8 cellular contexts compared by ENCODE assay signal in the genomic region with DNA sequence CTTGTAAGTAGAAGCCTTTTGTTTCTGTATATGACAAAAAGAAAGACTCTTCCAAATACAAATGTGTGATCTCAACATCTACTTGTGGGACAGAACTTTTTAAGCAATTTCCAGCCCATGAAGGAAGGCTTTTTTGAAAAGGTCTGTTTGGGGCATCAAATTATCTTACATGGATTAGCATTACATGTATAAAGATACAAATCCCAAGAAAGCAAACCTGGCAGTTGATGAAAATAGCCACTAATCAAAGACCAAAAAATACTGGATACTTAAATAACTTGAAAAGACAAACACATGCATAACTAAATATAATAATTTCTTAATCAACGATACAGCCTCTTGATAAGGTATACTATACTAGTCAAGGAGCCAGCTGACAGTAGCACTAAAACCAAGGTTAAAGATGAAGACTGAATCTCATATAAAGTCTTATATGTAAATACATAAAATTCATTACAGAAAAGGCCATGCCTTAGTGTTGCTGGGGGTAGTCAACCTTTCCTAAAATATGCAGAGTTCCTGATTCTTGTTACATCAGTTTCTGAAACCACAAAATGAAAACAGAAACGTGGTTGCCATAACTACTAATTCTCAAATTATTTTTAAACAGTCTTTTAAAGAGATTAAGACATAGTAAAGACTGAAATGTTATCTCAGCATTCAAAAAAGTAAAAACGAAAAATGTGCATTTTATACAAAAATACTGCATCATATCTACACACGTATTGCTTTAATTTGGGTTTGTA. TPM values are rescaled to one million over a fixed set of nuclear protein-coding genes. Genes with fewer than 3 reads are reported as not detected.
A peak's percentile ranks its signal among the peaks of the same experiment; 100 is the strongest.
DNase-seq lines count a peak whose midpoint lies in the region; ATAC-seq, FAIRE-seq and TF ChIP-seq lines count a peak whose summit lies in the region.

No MANE protein-coding gene starts in this region.

- ATAC-seq in GM18517 (IDR thresholded peaks at IDR 0.05; ENCODE audit: unreplicated experiment) = peak; percentile 38
- ATAC-seq in GM19328 (IDR thresholded peaks at IDR 0.05; ENCODE audit: unreplicated experiment) = no peak

- no peak overlapping the region for H2AFZ ChIP-seq in keratinocyte (ENCODE audit: control insufficient read depth, low read length)

- peaks cover 73% of the 10 kb centered on the region for H3K4me1 Mint-ChIP-seq in activated T-helper 2 cell treated with anti-CD3 and anti-CD28 coated beads, Interferon-gamma antibody, Interleukin-2, Interleukin-4, amounts not matched to agents 10 μg/mL and 5 μg/mL and 100 μg/mL, durations not matched to agents 14 hours and 24 hours and 36 hours (ENCODE audit: low read depth)

- peaks cover 13% of the 10 kb centered on the region for H3K9me3 Mint-ChIP-seq in activated T-helper 2 cell treated with anti-CD3 and anti-CD28 coated beads, Interferon-gamma antibody, Interleukin-2, Interleukin-4, amounts not matched to agents 10 μg/mL and 5 μg/mL and 100 μg/mL, durations not matched to agents 14 hours and 24 hours and 36 hours

- H3K27ac ChIP-seq in HUES48 (ENCODE audit: low read depth, low read length) (no peak overlapping the region), keratinocyte (ENCODE audit: control insufficient read depth, insufficient read depth, low read length) (peak overlapping the region; percentile 89), tibial artery (peak overlapping the region; percentile 60)

- H3K4me1 ChIP-seq in HUES48 (ENCODE audit: control insufficient read depth, insufficient read depth, low read length) = peaks cover 32% of the 10 kb centered on the region
- peaks cover 23% of the 10 kb centered on the region for H3K4me1 ChIP-seq in keratinocyte (ENCODE audit: control insufficient read depth, extremely low read depth, insufficient read depth, low read length)
- peaks cover 0 to 50% (median 15%) of the 10 kb centered on the region in 4 donors for H3K4me1 ChIP-seq in tibial artery

- dilution Hi-C loops in keratinocyte (cut with MboI; ENCODE audit: extremely low pct_ligation_motif_present, low sequenced_read_pairs) = no loop called here

- H3K27ac Mint-ChIP-seq in activated T-helper 2 cell treated with anti-CD3 and anti-CD28 coated beads, Interferon-gamma antibody, Interleukin-2, Interleukin-4, amounts not matched to agents 10 μg/mL and 5 μg/mL and 100 μg/mL, durations not matched to agents 14 hours and 24 hours and 36 hours = peak overlapping the region; percentile 92

- no peak for FAIRE-seq in keratinocyte (lab: Jason Lieb, UNC)

- no peaks in the 10 kb centered on the region for H3K9me1 ChIP-seq in keratinocyte (ENCODE audit: control insufficient read depth, extremely low read depth, insufficient read depth, low read length)

- H3K4me3 Mint-ChIP-seq in activated T-helper 2 cell treated with anti-CD3 and anti-CD28 coated beads, Interferon-gamma antibody, Interleukin-2, Interleukin-4, amounts not matched to agents 10 μg/mL and 5 μg/mL and 100 μg/mL, durations not matched to agents 14 hours and 24 hours and 36 hours (ENCODE audit: low read depth) = peak overlapping the region; percentile 81

- DNase-seq in activated T-helper 2 cell treated with anti-CD3 and anti-CD28 coated beads, Interferon-gamma antibody, Interleukin-2, Interleukin-4, amounts not matched to agents 10 μg/mL and 5 μg/mL and 100 μg/mL, durations not matched to agents 14 hours and 24 hours and 36 hours (ENCODE audit: low spot score) = no peak
- DNase-seq in keratinocyte (ENCODE audit: low read depth, low spot score) (no peak), tibial artery (no peak), GM13977 (ENCODE audit: low spot score) (no peak)
- DNase-seq in stimulated activated CD4-positive, alpha-beta T cell treated with anti-CD3 and anti-CD28 coated beads, Interleukin-4, amount 100 ng/mL, for 24 hours = no peak

- H3K36me3 ChIP-seq in HUES48 (ENCODE audit: control insufficient read depth, insufficient read depth, low read length) (peaks cover 10% of the 10 kb centered on the region; the same call in 1 of the 2 replicates), keratinocyte (ENCODE audit: control insufficient read depth in 2 of 2, extremely low read depth in 1 of 2, insufficient read depth in 2 of 2, low read length in 2 of 2) (no peaks in the 10 kb centered on the region), tibial artery (no peaks in the 10 kb centered on the region)

- TF ChIP-seq CTCF in keratinocyte (optimal IDR thresholded peaks at IDR 0.05 in 1 of 3, IDR thresholded peaks at IDR 0.05 in 1 of 3, conservative IDR thresholded peaks at IDR 0.05 in 1 of 3; ENCODE audit: extremely low read depth in 1 of 3, insufficient read depth in 2 of 3, low read length in 3 of 3) = no peak
- no peak for TF ChIP-seq CTCF in tibial artery (IDR thresholded peaks at IDR 0.05)
- no peak for TF ChIP-seq CTCF in GM13977 (IDR thresholded peaks at IDR 0.05; ENCODE audit: extremely low read depth, insufficient read depth, missing control alignments)

- H3K9me3 ChIP-seq in HUES48 (ENCODE audit: control insufficient read depth, insufficient read depth, low read length) (no peaks in the 10 kb centered on the region), keratinocyte (ENCODE audit: control insufficient read depth, low read depth, low read length) (no peaks in the 10 kb centered on the region), tibial artery (no peaks in the 10 kb centered on the region)

- H4K20me1 ChIP-seq in keratinocyte (ENCODE audit: control insufficient read depth, extremely low read depth, insufficient read depth, low read length) = no peaks in the 10 kb centered on the region

- in situ Hi-C loops in GM13977 (cut with MboI; ENCODE audit: low pct_unique_long_range_greater_than_20kb, low sequenced_read_pairs, unreplicated experiment) = no loop called here

- intact Hi-C loops in activated T-helper 2 cell treated with anti-CD3 and anti-CD28 coated beads, Interferon-gamma antibody, Interleukin-2, Interleukin-4, amounts not matched to agents 10 μg/mL and 5 μg/mL and 100 μg/mL, durations not matched to agents 14 hours and 24 hours and 36 hours (cut with micrococcal nuclease) = loop anchor here (1.0 to 5.0 kb wide), 4 partner anchors 17 to 517 kb away; no protein-coding TSS in a partner anchor
- intact Hi-C loops in tibial artery (cut with DNase I; ENCODE audit: low total_unique reads) = no loop called here

- peaks cover 59% of the 10 kb centered on the region for H3K79me2 ChIP-seq in keratinocyte (ENCODE audit: control insufficient read depth, insufficient read depth, low read length)

- H3K9ac ChIP-seq in HUES48 (ENCODE audit: low read depth, low read length) (peak overlapping the region; percentile 60; the same call in 1 of the 2 replicates), keratinocyte (ENCODE audit: control insufficient read depth, extremely low read depth, insufficient read depth, low read length) (peak overlapping the region; percentile 81)

- H3K36me3 Mint-ChIP-seq in activated T-helper 2 cell treated with anti-CD3 and anti-CD28 coated beads, Interferon-gamma antibody, Interleukin-2, Interleukin-4, amounts not matched to agents 10 μg/mL and 5 μg/mL and 100 μg/mL, durations not matched to agents 14 hours and 24 hours and 36 hours (ENCODE audit: low read depth) = peaks cover 38% of the 10 kb centered on the region

- no peaks in the 10 kb centered on the region for H3K27me3 Mint-ChIP-seq in activated T-helper 2 cell treated with anti-CD3 and anti-CD28 coated beads, Interferon-gamma antibody, Interleukin-2, Interleukin-4, amounts not matched to agents 10 μg/mL and 5 μg/mL and 100 μg/mL, durations not matched to agents 14 hours and 24 hours and 36 hours (ENCODE audit: low read depth)

- peak overlapping the region; percentile 42; the same call in 1 of the 2 replicates for H3K4me3 ChIP-seq in HUES48 (ENCODE audit: low read depth, low read length)
- peak overlapping the region in 2 of 3 experiments; percentile 36 to 71 for H3K4me3 ChIP-seq in keratinocyte (ENCODE audit: control insufficient read depth in 2 of 3, extremely low read depth in 1 of 3, insufficient read depth in 2 of 3, low read depth in 1 of 3, low read length in 3 of 3)
- peak overlapping the region; percentile 46 to 47 for H3K4me3 ChIP-seq in tibial artery

- H3K4me2 ChIP-seq in keratinocyte (ENCODE audit: control insufficient read depth, extremely low read depth, insufficient read depth, low read depth, low read length) = peak overlapping the region; percentile 72

- H3K27me3 ChIP-seq in HUES48 (ENCODE audit: control insufficient read depth, insufficient read depth, low read length) = no peaks in the 10 kb centered on the region
- no peaks in the 10 kb centered on the region for H3K27me3 ChIP-seq in keratinocyte (ENCODE audit: control insufficient read depth, extremely low read depth, insufficient read depth, low read length)
- no peaks in the 10 kb centered on the region for H3K27me3 ChIP-seq in tibial artery

RNA-seq across cellular contexts. Expression of gene ANKRD28, which starts 2.0 kb away (rescaled TPM):
- 44.2 and 45.5 TPM in 2 replicates for total RNA-seq in activated T-helper 2 cell treated with anti-CD3 and anti-CD28 coated beads, Interferon-gamma antibody, Interleukin-2, Interleukin-4, amounts not matched to agents 10 μg/mL and 5 μg/mL and 100 μg/mL, durations not matched to agents 14 hours and 24 hours and 36 hours
- polyA plus RNA-seq in keratinocyte = 16.4 to 32.7 TPM (median 22.0 TPM) in 3 replicates
- polyA plus RNA-seq in keratinocyte (2011; ENCODE audit: low read depth) = 20.7 TPM
- 11.3 and 20.7 TPM in 2 replicates for polyA plus RNA-seq in keratinocyte (2011; cell fraction: cytosol; rRNA removed)
- 27.6 and 33.4 TPM in 2 replicates for polyA plus RNA-seq in keratinocyte (2011; cell fraction: nucleus; rRNA removed)
- polyA plus RNA-seq in keratinocyte (2012; ENCODE audit: low replicate concordance) = 11.8 and 20.4 TPM in 2 replicates
- polyA minus RNA-seq in keratinocyte = 25.9 to 81.2 TPM (median 30.5 TPM) in 3 replicates
- polyA minus RNA-seq in keratinocyte (2011; cell fraction: cytosol; rRNA and poly(A)+ RNA removed) = 24.9 TPM
- polyA minus RNA-seq in keratinocyte (2011; cell fraction: nucleus; rRNA and poly(A)+ RNA removed) = 30.4 and 65.2 TPM in 2 replicates
